ENCODE assay signal across 1 cellular context in genomic region chr11:70742553-70743291, GRCh38.
A peak's percentile ranks its signal among the peaks of the same experiment; 100 is the strongest.
TF ChIP-seq lines count a peak whose summit lies in the region.

No MANE protein-coding gene starts in this region.

TF ChIP-seq in K562, 482 proteins besides CTCF, POLR2A, EP300 and RAD21 (continued from another document and continues in another):
- TF ChIP-seq TFAP4 (CRISPR knock-in tag; IDR thresholded peaks at IDR 0.05; ENCODE audit: borderline replicate concordance): peak; percentile 67
- peak; percentile 73 for TF ChIP-seq MAX (CRISPR knock-in tag; IDR thresholded peaks at IDR 0.05)
- no peak for TF ChIP-seq MCM5 (IDR thresholded peaks at IDR 0.05; ENCODE audit: low read depth)
- peak; percentile 71 for TF ChIP-seq NFIC (IDR thresholded peaks at IDR 0.05)
- TF ChIP-seq GATA2 (CRISPR knock-in tag; IDR thresholded peaks at IDR 0.05): peak; percentile 71
- TF ChIP-seq JUN (IDR thresholded peaks at IDR 0.05; ENCODE audit: borderline replicate concordance, low read depth, low read length): 0 out of 2 replicates have a peak, but pooled peaks have one; percentile 10
- TF ChIP-seq JUN (CRISPR knock-in tag; IDR thresholded peaks at IDR 0.05; ENCODE audit: borderline replicate concordance): no peak
- no peak for TF ChIP-seq ZSCAN29 (IDR thresholded peaks at IDR 0.05)
- TF ChIP-seq CREM (IDR thresholded peaks at IDR 0.05; ENCODE audit: low read depth): peak; percentile 60
- no peak for TF ChIP-seq WHSC1 (IDR thresholded peaks at IDR 0.05; ENCODE audit: low read length)
- 0 out of 2 replicates have a peak, but pooled peaks have one; percentile 60 for TF ChIP-seq HES1 (IDR thresholded peaks at IDR 0.05; ENCODE audit: low read depth)
- TF ChIP-seq IFI16 (CRISPR knock-in tag; IDR thresholded peaks at IDR 0.05): no peak
- TF ChIP-seq GTF2B (IDR thresholded peaks at IDR 0.05; ENCODE audit: extremely low read depth, insufficient read length): no peak
- no peak for TF ChIP-seq BCLAF1 (IDR thresholded peaks at IDR 0.05; ENCODE audit: borderline replicate concordance in 1 of 2, control insufficient read depth in 1 of 2, low read depth in 2 of 2, low read length in 1 of 2)
- no peak for TF ChIP-seq CREB5 (CRISPR knock-in tag; IDR thresholded peaks at IDR 0.05)
- peak; percentile 72 for TF ChIP-seq MGA (IDR thresholded peaks at IDR 0.05)
- TF ChIP-seq GATAD2B (IDR thresholded peaks at IDR 0.05; ENCODE audit: borderline replicate concordance): no peak
- peak; percentile 40 for TF ChIP-seq HNRNPLL (IDR thresholded peaks at IDR 0.05; ENCODE audit: low read depth, low read length, poor library complexity, severe bottlenecking)
- no peak for TF ChIP-seq NR0B1 (IDR thresholded peaks at IDR 0.05; ENCODE audit: partially characterized antibody)
- TF ChIP-seq HDAC8 (tag; IDR thresholded peaks at IDR 0.05): no peak
- no peak for TF ChIP-seq ATF2 (CRISPR knock-in tag; IDR thresholded peaks at IDR 0.05)
- no peak for TF ChIP-seq TRIM28 (IDR thresholded peaks at IDR 0.05)
- 0 out of 4 replicates have a peak, but pooled peaks of 1 of the 2 experiments have one; percentile 24 for TF ChIP-seq UBTF (IDR thresholded peaks at IDR 0.05; ENCODE audit: borderline replicate concordance in 1 of 2, low read depth in 2 of 2, low read length in 2 of 2)
- TF ChIP-seq ZNF239 (CRISPR knock-in tag; IDR thresholded peaks at IDR 0.05): no peak
- peak; percentile 39; the same call in 1 of the 2 replicates for TF ChIP-seq CREB3L1 (IDR thresholded peaks at IDR 0.05; ENCODE audit: borderline replicate concordance, low read depth)
- peak; percentile 46; the same call in 1 of the 2 replicates for TF ChIP-seq STAT5A (IDR thresholded peaks at IDR 0.05; ENCODE audit: borderline replicate concordance, low read length)
